Comparison of ENCODE assay signal across 13 cellular contexts in the genomic region with DNA sequence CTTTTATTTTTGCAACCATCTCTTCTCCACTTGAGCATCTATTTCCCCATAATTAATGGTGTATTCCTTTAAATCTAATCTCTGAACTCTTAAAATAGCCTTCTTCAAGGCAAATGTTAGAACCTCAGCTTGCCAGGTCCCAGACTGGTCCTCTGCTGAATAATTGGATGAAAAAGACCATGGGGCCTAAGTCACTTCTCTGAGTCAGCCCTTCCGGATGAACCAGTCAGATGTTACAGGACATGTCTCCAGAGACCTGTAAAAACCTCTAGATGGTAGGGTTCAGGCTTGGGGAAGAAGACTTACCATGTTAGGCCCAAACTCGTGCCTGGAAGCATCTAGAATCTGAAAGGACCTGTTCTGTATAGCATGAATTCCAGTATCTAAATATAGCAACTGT.
A peak's percentile ranks its signal among the peaks of the same experiment; 100 is the strongest.
DNase-seq lines count a peak whose midpoint lies in the region; ATAC-seq and TF ChIP-seq lines count a peak whose summit lies in the region.
"Had no signal": no experiment of that assay in that cellular context is flagged by ENCODE, and none has a peak within 500 bp of the region (broad histone marks: within the 10 kb centered on the region; RNA-seq: fewer than 3 reads in every experiment).

No MANE protein-coding gene starts in this region.

- H3K27ac Mint-ChIP-seq in activated T-cell treated with anti-CD3 and anti-CD28 coated beads, Interleukin-2, amount 50 U/mL, for 24 hours = peak overlapping the region; percentile 54
- H3K27ac Mint-ChIP-seq in activated B cell treated with CpG ODN at 0.5 μM for 24 hours = peak overlapping the region; percentile 38

- intact Hi-C loops in HCT116 (cut with micrococcal nuclease) = no loop called here
- intact Hi-C loops in activated B cell treated with CpG ODN at 0.5 μM for 24 hours (cut with micrococcal nuclease) = no loop called here
- intact Hi-C loops in spleen (cut with DNase I; ENCODE audit: low total_unique reads) = no loop called here

- peaks cover 15% of the 10 kb centered on the region; the same call in 1 of the 2 replicates for H3K79me2 ChIP-seq in HCT116 (ENCODE audit: insufficient read depth, low read length)
- peaks cover 2% of the 10 kb centered on the region for H3K79me2 ChIP-seq in osteoblast (ENCODE audit: insufficient read depth, low read length)

- RAD21 ChIA-PET in HCT116 (lab: Charles Lee; ENCODE audit: low non-redundant PET in 1 of 2, low total read pairs in 2 of 2, uncharacterized antibody in 2 of 2, unreplicated experiment in 2 of 2) = no interaction called here

- H3K36me3 Mint-ChIP-seq in activated T-cell treated with anti-CD3 and anti-CD28 coated beads, Interleukin-2, amount 50 U/mL, for 24 hours (ENCODE audit: low read depth) = peaks cover 37% of the 10 kb centered on the region
- peaks cover 40% of the 10 kb centered on the region for H3K36me3 Mint-ChIP-seq in activated B cell treated with CpG ODN at 0.5 μM for 24 hours (ENCODE audit: low read depth)

- H3K9me3 ChIP-seq in HCT116 (ENCODE audit: control insufficient read depth in 1 of 2, insufficient read depth in 1 of 2, low read depth in 1 of 2, low read length in 2 of 2) (no peaks in the 10 kb centered on the region), osteoblast (ENCODE audit: low read depth, low read length) (no peaks in the 10 kb centered on the region), spleen (no peaks in the 10 kb centered on the region)
- H3K9me3 ChIP-seq: Peyer's patch had no signal

- H3K4me1 ChIP-seq in HCT116 (ENCODE audit: control insufficient read depth in 1 of 2, insufficient read depth in 2 of 2, low read length in 2 of 2) (peaks cover 23 to 28% of the 10 kb centered on the region in 2 experiments), osteoblast (ENCODE audit: insufficient read depth, low read length) (peaks cover 6% of the 10 kb centered on the region), spleen (no peaks in the 10 kb centered on the region)
- H3K4me1 ChIP-seq: Peyer's patch had no signal

- H3K4me1 Mint-ChIP-seq in activated T-cell treated with anti-CD3 and anti-CD28 coated beads, Interleukin-2, amount 50 U/mL, for 24 hours (ENCODE audit: low read depth) = peaks cover 41% of the 10 kb centered on the region
- H3K4me1 Mint-ChIP-seq in activated B cell treated with CpG ODN at 0.5 μM for 24 hours = peaks cover 13% of the 10 kb centered on the region

- no peaks in the 10 kb centered on the region for H3K27me3 ChIP-seq in HCT116 (ENCODE audit: insufficient read depth, low read length)
- H3K27me3 ChIP-seq in osteoblast (ENCODE audit: insufficient read depth, low read length) = no peaks in the 10 kb centered on the region
- H3K27me3 ChIP-seq in spleen (replicated peaks in 1 of 7) = no peaks in the 10 kb centered on the region
- H3K27me3 ChIP-seq: Peyer's patch had no signal

- BruUV-seq in HCT116 (replicated peaks; lab: Mats Ljungman, UMichigan) = no TSS peak

- TF ChIP-seq CTCF in HCT116 (IDR thresholded peaks at IDR 0.05 in 2 of 3, conservative IDR thresholded peaks at IDR 0.05 in 1 of 3; ENCODE audit: borderline replicate concordance in 1 of 3, insufficient read depth in 1 of 3, low read depth in 2 of 3, low read length in 2 of 3) (no peak), activated B cell treated with CpG ODN at 0.5 μM for 24 hours (IDR thresholded peaks at IDR 0.05) (no peak), osteoblast (IDR thresholded peaks at IDR 0.05; ENCODE audit: extremely low read depth, low read depth, low read length) (no peak), spleen (IDR thresholded peaks at IDR 0.05 in 8 of 11, conservative IDR thresholded peaks at IDR 0.05 in 3 of 11) (no peak)

- no peak overlapping the region for H3K9ac ChIP-seq in HCT116 (ENCODE audit: low read length)

- no peak overlapping the region for H3K4me3 ChIP-seq in HCT116 (replicated peaks in 1 of 2; ENCODE audit: low read depth in 1 of 2, low read length in 2 of 2)
- no peak overlapping the region for H3K4me3 ChIP-seq in osteoblast (ENCODE audit: insufficient read depth, low read length)
- H3K4me3 ChIP-seq in spleen = no peak overlapping the region
- H3K4me3 ChIP-seq: Peyer's patch had no signal

- peak; percentile 57 for ATAC-seq in HCT116
- ATAC-seq in activated B cell treated with CpG ODN at 0.5 μM for 24 hours (ENCODE audit: low read depth) = peak; percentile 49

- H2AFZ ChIP-seq in HCT116 (ENCODE audit: low read depth, low read length, poor library complexity, severe bottlenecking) (no peak overlapping the region), osteoblast (ENCODE audit: low read length) (no peak overlapping the region)

- WGBS in spleen, 5 donors = 84 to 96% (median 87%) methylated on average over 2 of the region's 2 CpGs

- no peaks in the 10 kb centered on the region for H3K9me2 ChIP-seq in HCT116 (ENCODE audit: insufficient read depth)

- H3K4me2 ChIP-seq in HCT116 (ENCODE audit: low read length) (peak overlapping the region; percentile 34), osteoblast (ENCODE audit: insufficient read depth, low read length) (no peak overlapping the region)

- peak overlapping the region; percentile 16; the same call in 1 of the 2 replicates for H3K27ac ChIP-seq in HCT116 (ENCODE audit: low read depth, low read length)
- H3K27ac ChIP-seq in osteoblast (ENCODE audit: low read depth, low read length) = no peak overlapping the region
- H3K27ac ChIP-seq in spleen = no peak overlapping the region
- H3K27ac ChIP-seq: Peyer's patch had no signal

- POLR2A ChIA-PET in HCT116 (lab: Charles Lee) (no interaction called here), activated B cell treated with CpG ODN at 0.5 μM for 24 hours (lab: Charles Lee) (no interaction called here)

- CTCF ChIA-PET in HCT116 (lab: Charles Lee) (no interaction called here), activated B cell treated with CpG ODN at 0.5 μM for 24 hours (lab: Charles Lee) (no interaction called here)

- no peak for DNase-seq in activated T-cell treated with anti-CD3 and anti-CD28 coated beads, Interleukin-2, amount 50 U/mL, for 24 hours
- DNase-seq in activated T-cell treated with anti-CD3 and anti-CD28 coated beads for 4 hours (no peak), HCT116 (ENCODE audit: low read depth, low spot score) (no peak), activated B cell treated with CpG ODN at 0.5 μM for 24 hours (no peak), osteoblast (ENCODE audit: insufficient read length, low spot score, missing footprints) (peak; percentile 47), NCI-H748 (lab: John Stamatoyannopoulos, UW; ENCODE audit: unreplicated experiment) (no peak), spleen (no peak), NCI-H226 (no peak)
- DNase-seq: activated effector memory CD4-positive, alpha-beta T cell treated with anti-CD3 and anti-CD28 coated beads, Interleukin-2, amount 50 U/mL, for 16 hours; GDM1; hypothalamus; Peyer's patch; retina had no signal

- no peaks in the 10 kb centered on the region for H3K36me3 ChIP-seq in HCT116 (ENCODE audit: control insufficient read depth in 1 of 2, insufficient read depth in 2 of 2, low read length in 2 of 2)
- no peaks in the 10 kb centered on the region for H3K36me3 ChIP-seq in osteoblast (ENCODE audit: insufficient read depth, low read length)
- H3K36me3 ChIP-seq in spleen = no peaks in the 10 kb centered on the region
- H3K36me3 ChIP-seq: Peyer's patch had no signal

- H3K9me3 Mint-ChIP-seq in activated T-cell treated with anti-CD3 and anti-CD28 coated beads, Interleukin-2, amount 50 U/mL, for 24 hours = no peaks in the 10 kb centered on the region
- no peaks in the 10 kb centered on the region for H3K9me3 Mint-ChIP-seq in activated B cell treated with CpG ODN at 0.5 μM for 24 hours

- no peaks in the 10 kb centered on the region for H3K27me3 Mint-ChIP-seq in activated T-cell treated with anti-CD3 and anti-CD28 coated beads, Interleukin-2, amount 50 U/mL, for 24 hours
- H3K27me3 Mint-ChIP-seq in activated B cell treated with CpG ODN at 0.5 μM for 24 hours = no peaks in the 10 kb centered on the region

- TF ChIP-seq RAD21 in HCT116 (IDR thresholded peaks at IDR 0.05; ENCODE audit: low read depth) = no peak

- TF ChIP-seq POLR2A in HCT116 (IDR thresholded peaks at IDR 0.05; ENCODE audit: borderline replicate concordance, extremely low read depth, insufficient read depth, insufficient read length) (no peak), spleen (IDR thresholded peaks at IDR 0.05) (no peak)

- no peak overlapping the region for H3K4me3 Mint-ChIP-seq in activated T-cell treated with anti-CD3 and anti-CD28 coated beads, Interleukin-2, amount 50 U/mL, for 24 hours
- H3K4me3 Mint-ChIP-seq in activated B cell treated with CpG ODN at 0.5 μM for 24 hours = no peak overlapping the region

- H4K20me1 ChIP-seq in HCT116 (ENCODE audit: insufficient read depth) = no peaks in the 10 kb centered on the region
- H4K20me1 ChIP-seq in osteoblast (ENCODE audit: insufficient read depth, low read length) = no peaks in the 10 kb centered on the region

TF ChIP-seq in HCT116, 20 proteins besides CTCF, POLR2A, EP300 and RAD21:
- TF ChIP-seq YY1 (IDR thresholded peaks at IDR 0.05; ENCODE audit: extremely low read depth, insufficient replicate concordance, low read depth, low read length) = no peak
- TF ChIP-seq CBX3 (IDR thresholded peaks at IDR 0.05; ENCODE audit: low read depth) = no peak
- TF ChIP-seq, protein P1, sequence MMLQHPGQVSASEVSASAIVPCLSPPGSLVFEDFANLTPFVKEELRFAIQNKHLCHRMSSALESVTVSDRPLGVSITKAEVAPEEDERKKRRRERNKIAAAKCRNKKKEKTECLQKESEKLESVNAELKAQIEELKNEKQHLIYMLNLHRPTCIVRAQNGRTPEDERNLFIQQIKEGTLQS (IDR thresholded peaks at IDR 0.05) = no peak
- no peak for TF ChIP-seq MAX (IDR thresholded peaks at IDR 0.05)
- no peak for TF ChIP-seq EZH2 (IDR thresholded peaks at IDR 0.05)
